ENCODE assay signal across 8 cellular contexts in genomic region chr1:162213281-162213909, GRCh38.
DNase-seq lines count a peak whose midpoint lies in the region; ATAC-seq, FAIRE-seq and TF ChIP-seq lines count a peak whose summit lies in the region.
"Had no signal": no experiment of that assay in that cellular context is flagged by ENCODE, and none has a peak within 500 bp of the region (broad histone marks: within the 10 kb centered on the region; RNA-seq: fewer than 3 reads in every experiment).

No MANE protein-coding gene starts in this region.

- H3K27me3 ChIP-seq in muscle layer of colon (ENCODE audit: control insufficient read depth in 1 of 2, insufficient read depth in 2 of 2, low read length in 2 of 2), result no peaks in the 10 kb centered on the region

- POLR2A ChIA-PET in RWPE1 (lab: Yijun Ruan, JAX; ENCODE audit: low non-redundant PET), result no interaction called here

- DNase-seq in RWPE1 (ENCODE audit: low spot score) (peak; percentile 34), fibroblast of gingiva (ENCODE audit: low read depth) (peak; percentile 31), urothelium cell line (ENCODE audit: low spot score) (peak; percentile 76)
- DNase-seq in stimulated activated CD8-positive, alpha-beta memory T cell treated with anti-CD3 and anti-CD28 coated beads, Interleukin-4, amount 100 ng/mL, for 48 hours, result no peak

- H3K9ac ChIP-seq in muscle layer of colon (ENCODE audit: low read length), result no peak overlapping the region

- no peaks in the 10 kb centered on the region for H3K9me3 ChIP-seq in muscle layer of colon (ENCODE audit: low read length)

- ATAC-seq in GM21619 (IDR thresholded peaks at IDR 0.05; ENCODE audit: unreplicated experiment), result no peak
- ATAC-seq in HG02571 (IDR thresholded peaks at IDR 0.05; ENCODE audit: unreplicated experiment), result no peak

- H3K4me3 ChIP-seq in muscle layer of colon (ENCODE audit: low read depth in 1 of 2, low read length in 2 of 2), result peak overlapping the region; percentile 9 to 15

- peaks cover 81% of the 10 kb centered on the region for H3K4me1 ChIP-seq in muscle layer of colon (ENCODE audit: insufficient read depth, low read length)

- no peaks in the 10 kb centered on the region for H3K36me3 ChIP-seq in muscle layer of colon (ENCODE audit: insufficient read depth, low read length)

- H3K27ac ChIP-seq in RWPE1 (peak overlapping the region; percentile 76), muscle layer of colon (ENCODE audit: low read depth, low read length) (peak overlapping the region; percentile 81)

- TF ChIP-seq CTCF in RWPE1 (conservative IDR thresholded peaks at IDR 0.05; ENCODE audit: low read depth), result no peak

- FAIRE-seq in urothelium cell line (lab: Jason Lieb, UNC), result no peak
- FAIRE-seq: colon had no signal

- CTCF ChIA-PET in RWPE1 (lab: Yijun Ruan, JAX), result no interaction called here
